ENCODE assay signal across 15 cellular contexts in genomic region chr16:72138064-72138572, GRCh38. TPM values are rescaled to one million over a fixed set of nuclear protein-coding genes. Genes with fewer than 3 reads are reported as not detected.
DNase-seq lines count a peak whose midpoint lies in the region; ATAC-seq and TF ChIP-seq lines count a peak whose summit lies in the region.
"Had no signal": no experiment of that assay in that cellular context is flagged by ENCODE, and none has a peak within 500 bp of the region (broad histone marks: within the 10 kb centered on the region; RNA-seq: fewer than 3 reads in every experiment).

No MANE protein-coding gene starts in this region.

- peaks cover 7% of the 10 kb centered on the region for H3K36me3 Mint-ChIP-seq in stimulated activated memory B cell treated with anti-CD40 and anti-IgM and Interleukin-4, amounts not matched to agents 10 μg/mL and 1 μg/mL and 100 μg/mL, for 72 hours
- H3K36me3 Mint-ChIP-seq: CD4-positive, alpha-beta memory T cell had no signal

- ATAC-seq in left lobe of liver, result peak; percentile 75
- ATAC-seq in right lobe of liver, result peak; percentile 60 to 77 (median 65)
- no peak for ATAC-seq in stimulated activated memory B cell treated with anti-CD40 and anti-IgM and Interleukin-4, amounts not matched to agents 10 μg/mL and 1 μg/mL and 100 μg/mL, for 72 hours

- WGBS in right lobe of liver (ENCODE audit: insufficient coverage, low coverage, low lambda C conversion rate, missing lambda C conversion rate), result 25% methylated on average over 4 of the region's 4 CpGs
- 71 to 72% methylated on average over 4 of the region's 4 CpGs for WGBS in lower leg skin, 2 donors

- H3K27me3 ChIP-seq in right lobe of liver, result no peaks in the 10 kb centered on the region

- no peak overlapping the region for H3K4me3 Mint-ChIP-seq in stimulated activated memory B cell treated with anti-CD40 and anti-IgM and Interleukin-4, amounts not matched to agents 10 μg/mL and 1 μg/mL and 100 μg/mL, for 72 hours
- H3K4me3 Mint-ChIP-seq: CD4-positive, alpha-beta memory T cell; HFFc6 had no signal

- DNase-seq in NCI-H2171 (lab: John Stamatoyannopoulos, UW), result peak; percentile 64
- DNase-seq in left lobe of liver (ENCODE audit: low spot score), result no peak
- no peak for DNase-seq in right lobe of liver
- no peak for DNase-seq in NOMO-1 treated with DMSO at 0.1 percent for 48 hours (lab: John Stamatoyannopoulos, UW; ENCODE audit: unreplicated experiment)
- no peak for DNase-seq in lower leg skin (ENCODE audit: low spot score in 2 of 2)
- DNase-seq: C1 segment of cervical spinal cord; Caco-2; CD4-positive, alpha-beta memory T cell; DMS53; DMS79 treated with DMSO at 0.1 percent for 48 hours; GF-D8; GOT3; HFFc6 had no signal

- no peak for TF ChIP-seq POLR2A in right lobe of liver (IDR thresholded peaks at IDR 0.05)
- no peak for TF ChIP-seq POLR2A in lower leg skin (IDR thresholded peaks at IDR 0.05)

- H3K27ac ChIP-seq in right lobe of liver, result no peak overlapping the region

- H3K4me1 Mint-ChIP-seq in stimulated activated memory B cell treated with anti-CD40 and anti-IgM and Interleukin-4, amounts not matched to agents 10 μg/mL and 1 μg/mL and 100 μg/mL, for 72 hours, result no peaks in the 10 kb centered on the region
- H3K4me1 Mint-ChIP-seq: CD4-positive, alpha-beta memory T cell had no signal

- H3K4me1 ChIP-seq in right lobe of liver, result peaks cover 0 to 10% (median 0%) of the 10 kb centered on the region in 4 donors
- H3K4me1 ChIP-seq: Caco-2, HAP-1 had no signal

- no peak for TF ChIP-seq CTCF in right lobe of liver (IDR thresholded peaks at IDR 0.05)
- TF ChIP-seq CTCF in lower leg skin (IDR thresholded peaks at IDR 0.05), result no peak

- H3K36me3 ChIP-seq in right lobe of liver, result no peaks in the 10 kb centered on the region
- H3K36me3 ChIP-seq: HAP-1 had no signal

- no peaks in the 10 kb centered on the region for H3K9me3 ChIP-seq in right lobe of liver
- H3K9me3 ChIP-seq: Caco-2, HAP-1 had no signal

- no peaks in the 10 kb centered on the region for H3K27me3 Mint-ChIP-seq in stimulated activated memory B cell treated with anti-CD40 and anti-IgM and Interleukin-4, amounts not matched to agents 10 μg/mL and 1 μg/mL and 100 μg/mL, for 72 hours

- intact Hi-C loops in right lobe of liver (cut with DNase I) (no loop called here), lower leg skin (cut with DNase I; ENCODE audit: low total_unique reads) (no loop called here)

- H3K4me3 ChIP-seq in right lobe of liver, result no peak overlapping the region
- no peak overlapping the region for H3K4me3 ChIP-seq in lower leg skin (ENCODE audit: low read depth, poor library complexity, severe bottlenecking)
- H3K4me3 ChIP-seq: HAP-1 had no signal

- no peaks in the 10 kb centered on the region for H3K9me3 Mint-ChIP-seq in stimulated activated memory B cell treated with anti-CD40 and anti-IgM and Interleukin-4, amounts not matched to agents 10 μg/mL and 1 μg/mL and 100 μg/mL, for 72 hours
- H3K9me3 Mint-ChIP-seq: HFFc6 had no signal

- H3K27ac Mint-ChIP-seq in stimulated activated memory B cell treated with anti-CD40 and anti-IgM and Interleukin-4, amounts not matched to agents 10 μg/mL and 1 μg/mL and 100 μg/mL, for 72 hours, result no peak overlapping the region
- H3K27ac Mint-ChIP-seq: CD4-positive, alpha-beta memory T cell; HFFc6 had no signal

RNA-seq across cellular contexts. Expression of gene PMFBP1, which starts 33.8 kb away (rescaled TPM):
- 0.48 TPM for total RNA-seq in left lobe of liver
- total RNA-seq in right lobe of liver, result under 1 TPM in 4 of 6 experiments, not detected in 2; 0.09 to 0.53 (median 0.19) TPM
- total RNA-seq in lower leg skin, result 1 to 10 TPM in 2 of 4 donors, under 1 TPM in 2; 0.17 to 2.9 (median 1.0) TPM

RNA-seq across cellular contexts. Expression of gene DHX38, which starts 44.5 kb away (rescaled TPM):
- total RNA-seq in left lobe of liver (26.4 TPM), right lobe of liver (10 to 100 TPM; 22.2 to 29.8 (median 23.3) TPM), lower leg skin (10 to 100 TPM; 47.1 to 93.4 (median 51.2) TPM)

RNA-seq across cellular contexts. Expression of gene TXNL4B, which starts 44.7 kb away (rescaled TPM):
- total RNA-seq in left lobe of liver, result 9.6 TPM
- total RNA-seq in right lobe of liver, result 10 to 100 TPM in 2 of 6 experiments, 1 to 10 TPM in 4; 5.5 to 11.6 (median 8.2) TPM
- 10 to 100 TPM; 10.5 to 12.4 (median 11.4) TPM for total RNA-seq in lower leg skin
